Comparison of ENCODE assay signal across 28 cellular contexts in genomic region chr12:118022728-118023109, GRCh38. TPM values are rescaled to one million over a fixed set of nuclear protein-coding genes. Genes with fewer than 3 reads are reported as not detected.
"Had no signal": no experiment of that assay in that cellular context is flagged by ENCODE, and none has a peak within 500 bp of the region (broad histone marks: within the 10 kb centered on the region; RNA-seq: fewer than 3 reads in every experiment).

No MANE protein-coding gene starts in this region.

- H3K27ac Mint-ChIP-seq: activated CD8-positive, alpha-beta memory T cell treated with anti-CD3 and anti-CD28 coated beads, Interleukin-2, amount 10 ng/mL, durations not matched to agents 7 days and 5 days; activated naive CD4-positive, alpha-beta T cell treated with anti-CD3 and anti-CD28 coated beads, Interleukin-2, amount 50 U/mL, for 24 hours; IgD-negative memory B cell; T-cell had no signal

- H3K27ac ChIP-seq: ascending aorta, body of pancreas, SK-N-MC had no signal

- H3K27me3 ChIP-seq: ascending aorta, body of pancreas had no signal

- H3K4me3 ChIP-seq: ascending aorta, body of pancreas, SK-N-MC had no signal

- H3K4me3 Mint-ChIP-seq: activated CD8-positive, alpha-beta memory T cell treated with anti-CD3 and anti-CD28 coated beads, Interleukin-2, amount 10 ng/mL, durations not matched to agents 7 days and 5 days; activated naive CD4-positive, alpha-beta T cell treated with anti-CD3 and anti-CD28 coated beads, Interleukin-2, amount 50 U/mL, for 24 hours; IgD-negative memory B cell; T-cell had no signal

- H3K27me3 Mint-ChIP-seq: activated CD8-positive, alpha-beta memory T cell treated with anti-CD3 and anti-CD28 coated beads, Interleukin-2, amount 10 ng/mL, durations not matched to agents 7 days and 5 days; activated naive CD4-positive, alpha-beta T cell treated with anti-CD3 and anti-CD28 coated beads, Interleukin-2, amount 50 U/mL, for 24 hours; IgD-negative memory B cell; T-cell had no signal

- ATAC-seq: activated CD8-positive, alpha-beta memory T cell treated with anti-CD3 and anti-CD28 coated beads, Interleukin-2, amount 10 ng/mL, durations not matched to agents 7 days and 5 days; body of pancreas; Panc1; Right ventricle myocardium inferior; T-cell had no signal

- DNase-seq: activated CD4-positive, alpha-beta T cell treated with anti-CD3 and anti-CD28 coated beads, Interleukin-2, amount 50 U/mL, for 48 hours; activated CD4-positive, CD25-positive, alpha-beta regulatory T cell; activated CD8-positive, alpha-beta memory T cell treated with anti-CD3 and anti-CD28 coated beads, Interleukin-2, amount 10 ng/mL, durations not matched to agents 7 days and 5 days; activated gamma-delta T cell treated with Interleukin-2 at 50 U/mL for 16 hours; activated T-cell treated with anti-CD3 and anti-CD28 coated beads, Interleukin-2, amount 50 U/mL, for 48 hours; body of pancreas; central memory CD4-positive, alpha-beta T cell; KG1; NCI-H1092; NCI-H1930; NCI-H2171; NCI-H2227 treated with DMSO at 0.1 percent for 48 hours; NCI-H446 treated with DMSO at 0.1 percent for 48 hours; NCI-H524 treated with DMSO at 0.1 percent for 48 hours; NCI-H748 treated with DMSO at 0.1 percent for 48 hours; OCI-M1; RPMI8226; T-cell; T-helper 2 cell; T1000 had no signal

- H3K9me3 Mint-ChIP-seq: activated naive CD4-positive, alpha-beta T cell treated with anti-CD3 and anti-CD28 coated beads, Interleukin-2, amount 50 U/mL, for 24 hours; activated T-helper 2 cell treated with anti-CD3 and anti-CD28 coated beads, Interferon-gamma antibody, Interleukin-2, Interleukin-4, amounts not matched to agents 10 μg/mL and 5 μg/mL and 100 μg/mL, durations not matched to agents 14 hours and 24 hours and 36 hours; IgD-negative memory B cell; T-cell had no signal

RNA-seq across cellular contexts. Expression of gene KSR2, which starts 53.9 kb away (rescaled TPM):
- total RNA-seq: activated CD8-positive, alpha-beta memory T cell treated with anti-CD3 and anti-CD28 coated beads, Interleukin-2, amount 10 ng/mL, durations not matched to agents 7 days and 5 days; bronchial epithelial cell; Right ventricle myocardium inferior had no signal
